2 cellular contexts compared by ENCODE assay signal in the genomic region with DNA sequence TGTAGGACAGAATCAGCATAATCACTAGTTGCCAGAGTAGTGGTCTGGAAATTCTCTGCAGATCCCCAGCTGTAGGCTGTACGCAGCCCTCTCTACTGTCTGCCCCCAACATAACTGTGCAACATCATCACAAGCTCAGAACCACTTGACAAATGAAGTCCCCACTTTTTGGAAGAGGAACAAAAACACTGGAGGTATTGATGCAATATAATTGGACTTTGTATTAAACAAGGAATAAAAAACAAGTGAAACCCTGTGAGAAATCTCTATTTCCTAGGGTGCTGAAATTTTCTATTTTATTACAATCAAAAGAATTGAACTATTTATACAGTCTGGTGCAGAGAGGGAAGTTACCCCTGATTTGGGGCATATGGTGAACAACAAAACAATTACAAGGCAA.
TF ChIP-seq lines count a peak whose summit lies in the region.

No MANE protein-coding gene starts in this region.

TF ChIP-seq in liver, 16 proteins besides CTCF, POLR2A, EP300 and RAD21 (continued from another document):
- TF ChIP-seq, protein P1, sequence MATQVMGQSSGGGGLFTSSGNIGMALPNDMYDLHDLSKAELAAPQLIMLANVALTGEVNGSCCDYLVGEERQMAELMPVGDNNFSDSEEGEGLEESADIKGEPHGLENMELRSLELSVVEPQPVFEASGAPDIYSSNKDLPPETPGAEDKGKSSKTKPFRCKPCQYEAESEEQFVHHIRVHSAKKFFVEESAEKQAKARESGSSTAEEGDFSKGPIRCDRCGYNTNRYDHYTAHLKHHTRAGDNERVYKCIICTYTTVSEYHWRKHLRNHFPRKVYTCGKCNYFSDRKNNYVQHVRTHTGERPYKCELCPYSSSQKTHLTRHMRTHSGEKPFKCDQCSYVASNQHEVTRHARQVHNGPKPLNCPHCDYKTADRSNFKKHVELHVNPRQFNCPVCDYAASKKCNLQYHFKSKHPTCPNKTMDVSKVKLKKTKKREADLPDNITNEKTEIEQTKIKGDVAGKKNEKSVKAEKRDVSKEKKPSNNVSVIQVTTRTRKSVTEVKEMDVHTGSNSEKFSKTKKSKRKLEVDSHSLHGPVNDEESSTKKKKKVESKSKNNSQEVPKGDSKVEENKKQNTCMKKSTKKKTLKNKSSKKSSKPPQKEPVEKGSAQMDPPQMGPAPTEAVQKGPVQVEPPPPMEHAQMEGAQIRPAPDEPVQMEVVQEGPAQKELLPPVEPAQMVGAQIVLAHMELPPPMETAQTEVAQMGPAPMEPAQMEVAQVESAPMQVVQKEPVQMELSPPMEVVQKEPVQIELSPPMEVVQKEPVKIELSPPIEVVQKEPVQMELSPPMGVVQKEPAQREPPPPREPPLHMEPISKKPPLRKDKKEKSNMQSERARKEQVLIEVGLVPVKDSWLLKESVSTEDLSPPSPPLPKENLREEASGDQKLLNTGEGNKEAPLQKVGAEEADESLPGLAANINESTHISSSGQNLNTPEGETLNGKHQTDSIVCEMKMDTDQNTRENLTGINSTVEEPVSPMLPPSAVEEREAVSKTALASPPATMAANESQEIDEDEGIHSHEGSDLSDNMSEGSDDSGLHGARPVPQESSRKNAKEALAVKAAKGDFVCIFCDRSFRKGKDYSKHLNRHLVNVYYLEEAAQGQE (IDR thresholded peaks at IDR 0.05), result peak; percentile 20
- TF ChIP-seq HNF4A (conservative IDR thresholded peaks at IDR 0.05), result peak; percentile 57 to 77
TF ChIP-seq in liver: peak in this region for 3.

TF ChIP-seq in HepG2, 621 proteins besides CTCF, POLR2A, EP300 and RAD21 (continued from another document):
- TF ChIP-seq, protein P2, sequence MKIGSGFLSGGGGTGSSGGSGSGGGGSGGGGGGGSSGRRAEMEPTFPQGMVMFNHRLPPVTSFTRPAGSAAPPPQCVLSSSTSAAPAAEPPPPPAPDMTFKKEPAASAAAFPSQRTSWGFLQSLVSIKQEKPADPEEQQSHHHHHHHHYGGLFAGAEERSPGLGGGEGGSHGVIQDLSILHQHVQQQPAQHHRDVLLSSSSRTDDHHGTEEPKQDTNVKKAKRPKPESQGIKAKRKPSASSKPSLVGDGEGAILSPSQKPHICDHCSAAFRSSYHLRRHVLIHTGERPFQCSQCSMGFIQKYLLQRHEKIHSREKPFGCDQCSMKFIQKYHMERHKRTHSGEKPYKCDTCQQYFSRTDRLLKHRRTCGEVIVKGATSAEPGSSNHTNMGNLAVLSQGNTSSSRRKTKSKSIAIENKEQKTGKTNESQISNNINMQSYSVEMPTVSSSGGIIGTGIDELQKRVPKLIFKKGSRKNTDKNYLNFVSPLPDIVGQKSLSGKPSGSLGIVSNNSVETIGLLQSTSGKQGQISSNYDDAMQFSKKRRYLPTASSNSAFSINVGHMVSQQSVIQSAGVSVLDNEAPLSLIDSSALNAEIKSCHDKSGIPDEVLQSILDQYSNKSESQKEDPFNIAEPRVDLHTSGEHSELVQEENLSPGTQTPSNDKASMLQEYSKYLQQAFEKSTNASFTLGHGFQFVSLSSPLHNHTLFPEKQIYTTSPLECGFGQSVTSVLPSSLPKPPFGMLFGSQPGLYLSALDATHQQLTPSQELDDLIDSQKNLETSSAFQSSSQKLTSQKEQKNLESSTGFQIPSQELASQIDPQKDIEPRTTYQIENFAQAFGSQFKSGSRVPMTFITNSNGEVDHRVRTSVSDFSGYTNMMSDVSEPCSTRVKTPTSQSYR (CRISPR knock-in tag; IDR thresholded peaks at IDR 0.05; ENCODE audit: borderline replicate concordance), result no peak
- TF ChIP-seq, protein P3, sequence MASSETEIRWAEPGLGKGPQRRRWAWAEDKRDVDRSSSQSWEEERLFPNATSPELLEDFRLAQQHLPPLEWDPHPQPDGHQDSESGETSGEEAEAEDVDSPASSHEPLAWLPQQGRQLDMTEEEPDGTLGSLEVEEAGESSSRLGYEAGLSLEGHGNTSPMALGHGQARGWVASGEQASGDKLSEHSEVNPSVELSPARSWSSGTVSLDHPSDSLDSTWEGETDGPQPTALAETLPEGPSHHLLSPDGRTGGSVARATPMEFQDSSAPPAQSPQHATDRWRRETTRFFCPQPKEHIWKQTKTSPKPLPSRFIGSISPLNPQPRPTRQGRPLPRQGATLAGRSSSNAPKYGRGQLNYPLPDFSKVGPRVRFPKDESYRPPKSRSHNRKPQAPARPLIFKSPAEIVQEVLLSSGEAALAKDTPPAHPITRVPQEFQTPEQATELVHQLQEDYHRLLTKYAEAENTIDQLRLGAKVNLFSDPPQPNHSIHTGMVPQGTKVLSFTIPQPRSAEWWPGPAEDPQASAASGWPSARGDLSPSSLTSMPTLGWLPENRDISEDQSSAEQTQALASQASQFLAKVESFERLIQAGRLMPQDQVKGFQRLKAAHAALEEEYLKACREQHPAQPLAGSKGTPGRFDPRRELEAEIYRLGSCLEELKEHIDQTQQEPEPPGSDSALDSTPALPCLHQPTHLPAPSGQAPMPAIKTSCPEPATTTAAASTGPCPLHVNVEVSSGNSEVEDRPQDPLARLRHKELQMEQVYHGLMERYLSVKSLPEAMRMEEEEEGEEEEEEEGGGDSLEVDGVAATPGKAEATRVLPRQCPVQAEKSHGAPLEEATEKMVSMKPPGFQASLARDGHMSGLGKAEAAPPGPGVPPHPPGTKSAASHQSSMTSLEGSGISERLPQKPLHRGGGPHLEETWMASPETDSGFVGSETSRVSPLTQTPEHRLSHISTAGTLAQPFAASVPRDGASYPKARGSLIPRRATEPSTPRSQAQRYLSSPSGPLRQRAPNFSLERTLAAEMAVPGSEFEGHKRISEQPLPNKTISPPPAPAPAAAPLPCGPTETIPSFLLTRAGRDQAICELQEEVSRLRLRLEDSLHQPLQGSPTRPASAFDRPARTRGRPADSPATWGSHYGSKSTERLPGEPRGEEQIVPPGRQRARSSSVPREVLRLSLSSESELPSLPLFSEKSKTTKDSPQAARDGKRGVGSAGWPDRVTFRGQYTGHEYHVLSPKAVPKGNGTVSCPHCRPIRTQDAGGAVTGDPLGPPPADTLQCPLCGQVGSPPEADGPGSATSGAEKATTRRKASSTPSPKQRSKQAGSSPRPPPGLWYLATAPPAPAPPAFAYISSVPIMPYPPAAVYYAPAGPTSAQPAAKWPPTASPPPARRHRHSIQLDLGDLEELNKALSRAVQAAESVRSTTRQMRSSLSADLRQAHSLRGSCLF (CRISPR knock-in tag; IDR thresholded peaks at IDR 0.05; ENCODE audit: borderline replicate concordance), result no peak
- TF ChIP-seq HNRNPH1 (optimal IDR thresholded peaks at IDR 0.05; ENCODE audit: low read depth, low read length), result no peak
- TF ChIP-seq, protein P4, sequence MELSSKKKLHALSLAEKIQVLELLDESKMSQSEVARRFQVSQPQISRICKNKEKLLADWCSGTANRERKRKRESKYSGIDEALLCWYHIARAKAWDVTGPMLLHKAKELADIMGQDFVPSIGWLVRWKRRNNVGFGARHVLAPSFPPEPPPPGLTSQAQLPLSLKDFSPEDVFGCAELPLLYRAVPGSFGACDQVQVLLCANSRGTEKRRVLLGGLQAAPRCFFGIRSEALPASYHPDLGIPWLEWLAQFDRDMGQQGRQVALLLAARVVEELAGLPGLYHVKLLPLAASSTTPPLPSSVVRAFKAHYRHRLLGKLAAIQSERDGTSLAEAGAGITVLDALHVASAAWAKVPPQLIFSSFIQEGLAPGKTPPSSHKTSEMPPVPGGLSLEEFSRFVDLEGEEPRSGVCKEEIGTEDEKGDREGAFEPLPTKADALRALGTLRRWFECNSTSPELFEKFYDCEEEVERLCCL (CRISPR knock-in tag; IDR thresholded peaks at IDR 0.05; ENCODE audit: borderline replicate concordance), result no peak
- no peak for TF ChIP-seq MAFG (CRISPR knock-in tag; IDR thresholded peaks at IDR 0.05)
- TF ChIP-seq NFIC (IDR thresholded peaks at IDR 0.05; ENCODE audit: low read length), result no peak
- TF ChIP-seq, protein P5, sequence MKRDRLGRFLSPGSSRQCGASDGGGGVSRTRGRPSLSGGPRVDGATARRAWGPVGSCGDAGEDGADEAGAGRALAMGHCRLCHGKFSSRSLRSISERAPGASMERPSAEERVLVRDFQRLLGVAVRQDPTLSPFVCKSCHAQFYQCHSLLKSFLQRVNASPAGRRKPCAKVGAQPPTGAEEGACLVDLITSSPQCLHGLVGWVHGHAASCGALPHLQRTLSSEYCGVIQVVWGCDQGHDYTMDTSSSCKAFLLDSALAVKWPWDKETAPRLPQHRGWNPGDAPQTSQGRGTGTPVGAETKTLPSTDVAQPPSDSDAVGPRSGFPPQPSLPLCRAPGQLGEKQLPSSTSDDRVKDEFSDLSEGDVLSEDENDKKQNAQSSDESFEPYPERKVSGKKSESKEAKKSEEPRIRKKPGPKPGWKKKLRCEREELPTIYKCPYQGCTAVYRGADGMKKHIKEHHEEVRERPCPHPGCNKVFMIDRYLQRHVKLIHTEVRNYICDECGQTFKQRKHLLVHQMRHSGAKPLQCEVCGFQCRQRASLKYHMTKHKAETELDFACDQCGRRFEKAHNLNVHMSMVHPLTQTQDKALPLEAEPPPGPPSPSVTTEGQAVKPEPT (CRISPR knock-in tag; IDR thresholded peaks at IDR 0.05; ENCODE audit: low read depth), result no peak
- TF ChIP-seq, protein P6, sequence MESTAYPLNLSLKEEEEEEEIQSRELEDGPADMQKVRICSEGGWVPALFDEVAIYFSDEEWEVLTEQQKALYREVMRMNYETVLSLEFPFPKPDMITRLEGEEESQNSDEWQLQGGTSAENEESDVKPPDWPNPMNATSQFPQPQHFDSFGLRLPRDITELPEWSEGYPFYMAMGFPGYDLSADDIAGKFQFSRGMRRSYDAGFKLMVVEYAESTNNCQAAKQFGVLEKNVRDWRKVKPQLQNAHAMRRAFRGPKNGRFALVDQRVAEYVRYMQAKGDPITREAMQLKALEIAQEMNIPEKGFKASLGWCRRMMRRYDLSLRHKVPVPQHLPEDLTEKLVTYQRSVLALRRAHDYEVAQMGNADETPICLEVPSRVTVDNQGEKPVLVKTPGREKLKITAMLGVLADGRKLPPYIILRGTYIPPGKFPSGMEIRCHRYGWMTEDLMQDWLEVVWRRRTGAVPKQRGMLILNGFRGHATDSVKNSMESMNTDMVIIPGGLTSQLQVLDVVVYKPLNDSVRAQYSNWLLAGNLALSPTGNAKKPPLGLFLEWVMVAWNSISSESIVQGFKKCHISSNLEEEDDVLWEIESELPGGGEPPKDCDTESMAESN (CRISPR knock-in tag; conservative IDR thresholded peaks at IDR 0.05), result no peak
- no peak for TF ChIP-seq PAF1 (CRISPR knock-in tag; IDR thresholded peaks at IDR 0.05)
- no peak for TF ChIP-seq NFKBIZ (CRISPR knock-in tag; IDR thresholded peaks at IDR 0.05)
- TF ChIP-seq ZNF225 (CRISPR knock-in tag; IDR thresholded peaks at IDR 0.05), result no peak
- no peak for TF ChIP-seq NFYB (CRISPR knock-in tag; IDR thresholded peaks at IDR 0.05)
- no peak for TF ChIP-seq JUND (CRISPR knock-in tag; IDR thresholded peaks at IDR 0.05)
- no peak for TF ChIP-seq KLF11 (CRISPR knock-in tag; IDR thresholded peaks at IDR 0.05)
- no peak for TF ChIP-seq ZC3H4 (CRISPR knock-in tag; IDR thresholded peaks at IDR 0.05; ENCODE audit: borderline replicate concordance)
- TF ChIP-seq ATF7-NPFF (CRISPR knock-in tag; IDR thresholded peaks at IDR 0.05; ENCODE audit: low read depth), result no peak
TF ChIP-seq in HepG2: peak in this region for 0.
